Comparison of ENCODE assay signal across 16 cellular contexts in genomic region chr10:70943806-70944466, GRCh38.
"Had no signal": no experiment of that assay in that cellular context is flagged by ENCODE, and none has a peak within 500 bp of the region (broad histone marks: within the 10 kb centered on the region; RNA-seq: fewer than 3 reads in every experiment).

No MANE protein-coding gene starts in this region.

- H3K27ac Mint-ChIP-seq: naive thymus-derived CD4-positive, alpha-beta T cell had no signal

- H3K9me3 Mint-ChIP-seq: naive thymus-derived CD4-positive, alpha-beta T cell; neural crest cell had no signal

- H3K36me3 Mint-ChIP-seq: naive thymus-derived CD4-positive, alpha-beta T cell had no signal

- FAIRE-seq: frontal cortex, keratinocyte, small intestine had no signal

- H3K4me3 Mint-ChIP-seq: naive thymus-derived CD4-positive, alpha-beta T cell; neural crest cell had no signal

- ATAC-seq: naive thymus-derived CD4-positive, alpha-beta T cell had no signal

- H3K4me1 Mint-ChIP-seq: naive thymus-derived CD4-positive, alpha-beta T cell; neural crest cell had no signal

- DNase-seq: central memory CD4-positive, alpha-beta T cell; dorsolateral prefrontal cortex; effector CD8-positive, alpha-beta T cell; mesendoderm; naive thymus-derived CD4-positive, alpha-beta T cell; nucleus accumbens; retina; sigmoid colon; small intestine; stimulated activated CD4-positive, alpha-beta T cell treated with anti-CD3 and anti-CD28 coated beads, Interleukin-12 subunit alpha, Interleukin-12 subunit beta, amount 100 ng/mL, for 4 hours; stimulated activated naive CD4-positive, alpha-beta T cell; stomach; transverse colon had no signal
